Comparison of ENCODE assay signal across 20 cellular contexts in the genomic region with DNA sequence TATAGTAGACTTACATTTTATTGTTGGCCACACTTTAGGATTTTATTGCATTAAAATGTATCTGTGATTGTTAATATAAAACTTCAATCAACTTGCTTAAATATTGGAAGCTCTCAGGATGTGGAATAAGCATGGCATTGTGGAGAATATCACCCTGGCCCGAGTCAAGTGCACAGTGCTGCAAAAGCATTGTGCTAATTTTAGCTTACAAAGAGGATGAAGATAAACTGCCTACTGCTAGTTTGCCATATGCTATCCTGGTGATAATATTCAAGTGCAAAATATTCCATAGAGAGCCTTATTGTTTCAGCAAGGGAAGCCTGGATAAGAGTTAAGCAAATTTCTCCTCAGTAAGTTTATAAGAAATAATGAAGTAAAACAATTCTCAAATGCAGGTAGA. TPM values are rescaled to one million over a fixed set of nuclear protein-coding genes. Genes with fewer than 3 reads are reported as not detected.
DNase-seq lines count a peak whose midpoint lies in the region; ATAC-seq and TF ChIP-seq lines count a peak whose summit lies in the region.
"Had no signal": no experiment of that assay in that cellular context is flagged by ENCODE, and none has a peak within 500 bp of the region (broad histone marks: within the 10 kb centered on the region; RNA-seq: fewer than 3 reads in every experiment).

No MANE protein-coding gene starts in this region.

- H3K9ac ChIP-seq in trophoblast cell (ENCODE audit: low read length), result no peak overlapping the region

- peaks cover 0 to 3% of the 10 kb centered on the region in 2 experiments for H3K4me1 ChIP-seq in trophoblast cell (ENCODE audit: control insufficient read depth in 1 of 2, insufficient read depth in 2 of 2, low read length in 2 of 2)
- H3K4me1 ChIP-seq: prostate gland had no signal

- H3K4me2 ChIP-seq in trophoblast cell (ENCODE audit: low read length), result no peak overlapping the region

- ATAC-seq in HG03520 (IDR thresholded peaks at IDR 0.05; ENCODE audit: unreplicated experiment), result no peak
- ATAC-seq: naive thymus-derived CD4-positive, alpha-beta T cell; stimulated activated effector memory CD8-positive, alpha-beta T cell treated with anti-CD3 and anti-CD28 coated beads, Interleukin-12 subunit alpha, Interleukin-12 subunit beta, amount 100 ng/mL, for 72 hours had no signal

- H3K36me3 Mint-ChIP-seq in endothelial cell (ENCODE audit: low read depth, unreplicated experiment) (no peaks in the 10 kb centered on the region), neural crest cell (ENCODE audit: low read depth) (peaks cover 22% of the 10 kb centered on the region)
- H3K36me3 Mint-ChIP-seq: naive thymus-derived CD4-positive, alpha-beta T cell; stimulated activated effector memory CD8-positive, alpha-beta T cell treated with anti-CD3 and anti-CD28 coated beads, Interleukin-12 subunit alpha, Interleukin-12 subunit beta, amount 100 ng/mL, for 72 hours had no signal

- no peak overlapping the region for H2AFZ ChIP-seq in trophoblast cell (ENCODE audit: insufficient read depth, low read length, poor library complexity)

- peak overlapping the region; percentile 57 for H3K27ac Mint-ChIP-seq in endothelial cell (ENCODE audit: unreplicated experiment)
- H3K27ac Mint-ChIP-seq in neural crest cell (ENCODE audit: unreplicated experiment), result no peak overlapping the region
- H3K27ac Mint-ChIP-seq: naive thymus-derived CD4-positive, alpha-beta T cell; stimulated activated effector memory CD8-positive, alpha-beta T cell treated with anti-CD3 and anti-CD28 coated beads, Interleukin-12 subunit alpha, Interleukin-12 subunit beta, amount 100 ng/mL, for 72 hours had no signal

- no peak overlapping the region for H3K14ac ChIP-seq in trophoblast cell (ENCODE audit: low read length)

- no peak overlapping the region for H4K12ac ChIP-seq in trophoblast cell (ENCODE audit: low read depth, low read length)

- no peak overlapping the region for H3K23ac ChIP-seq in trophoblast cell (ENCODE audit: low read length)

- no peaks in the 10 kb centered on the region for H3K27me3 Mint-ChIP-seq in endothelial cell (ENCODE audit: unreplicated experiment)
- no peaks in the 10 kb centered on the region for H3K27me3 Mint-ChIP-seq in neural crest cell (ENCODE audit: low read depth)

- H2AK5ac ChIP-seq in trophoblast cell (ENCODE audit: low read length), result no peak overlapping the region

- H3K4me3 Mint-ChIP-seq in endothelial cell (ENCODE audit: unreplicated experiment) (no peak overlapping the region), neural crest cell (peak overlapping the region; percentile 18)
- H3K4me3 Mint-ChIP-seq: naive thymus-derived CD4-positive, alpha-beta T cell; stimulated activated effector memory CD8-positive, alpha-beta T cell treated with anti-CD3 and anti-CD28 coated beads, Interleukin-12 subunit alpha, Interleukin-12 subunit beta, amount 100 ng/mL, for 72 hours had no signal

- no peaks in the 10 kb centered on the region for H3K27me3 ChIP-seq in trophoblast cell (ENCODE audit: insufficient read depth, low read length)
- H3K27me3 ChIP-seq: spleen, tibial nerve had no signal

- no peak overlapping the region for H4K8ac ChIP-seq in trophoblast cell (ENCODE audit: low read depth, low read length)

- H3K27ac ChIP-seq in trophoblast cell (ENCODE audit: low read depth, low read length), result no peak overlapping the region
- H3K27ac ChIP-seq: epithelial cell of prostate, prostate gland, spleen, tibial nerve had no signal

- TF ChIP-seq CTCF in endothelial cell (IDR thresholded peaks at IDR 0.05; ENCODE audit: unreplicated experiment), result no peak
- TF ChIP-seq CTCF in neural crest cell (conservative IDR thresholded peaks at IDR 0.05), result no peak

- peaks cover 57% of the 10 kb centered on the region for H3K4me1 Mint-ChIP-seq in endothelial cell (ENCODE audit: unreplicated experiment)
- peaks cover 67% of the 10 kb centered on the region for H3K4me1 Mint-ChIP-seq in neural crest cell
- H3K4me1 Mint-ChIP-seq: naive thymus-derived CD4-positive, alpha-beta T cell; stimulated activated effector memory CD8-positive, alpha-beta T cell treated with anti-CD3 and anti-CD28 coated beads, Interleukin-12 subunit alpha, Interleukin-12 subunit beta, amount 100 ng/mL, for 72 hours had no signal

- H3K36me3 ChIP-seq in trophoblast cell (ENCODE audit: control insufficient read depth in 1 of 2, insufficient read depth in 2 of 2, low read length in 2 of 2), result peaks cover 5 to 7% of the 10 kb centered on the region in 2 experiments
- H3K36me3 ChIP-seq: prostate gland, spleen, tibial nerve had no signal

- H3K9me3 Mint-ChIP-seq in endothelial cell (ENCODE audit: unreplicated experiment) (no peaks in the 10 kb centered on the region), neural crest cell (peaks cover 3% of the 10 kb centered on the region)
- H3K9me3 Mint-ChIP-seq: stimulated activated effector memory CD8-positive, alpha-beta T cell treated with anti-CD3 and anti-CD28 coated beads, Interleukin-12 subunit alpha, Interleukin-12 subunit beta, amount 100 ng/mL, for 72 hours had no signal

- H3K9me3 ChIP-seq in trophoblast cell (ENCODE audit: insufficient read depth, low read depth, low read length), result no peaks in the 10 kb centered on the region
- H3K9me3 ChIP-seq: prostate gland, tibial nerve had no signal

- H2BK5ac ChIP-seq in trophoblast cell (ENCODE audit: low read depth, low read length, poor library complexity), result no peak overlapping the region

- H2BK12ac ChIP-seq in trophoblast cell (ENCODE audit: low read length), result no peak overlapping the region

- H3K18ac ChIP-seq in trophoblast cell (ENCODE audit: low read length), result no peak overlapping the region

- no peak overlapping the region for H4K91ac ChIP-seq in trophoblast cell (ENCODE audit: low read depth, low read length)

- DNase-seq in NCI-H1105 treated with DMSO at 0.1 percent for 48 hours (lab: John Stamatoyannopoulos, UW) (peak; percentile 61), NCI-H1105 (lab: John Stamatoyannopoulos, UW) (no peak), NCI-H1694 treated with DMSO at 0.1 percent for 48 hours (lab: John Stamatoyannopoulos, UW) (peak; percentile 64), endothelial cell (ENCODE audit: low spot score) (no peak), neural crest cell (ENCODE audit: low read depth, low spot score) (no peak), middle frontal gyrus (ENCODE audit: extremely low spot score, low spot score) (no peak), trophoblast cell (no peak)
- DNase-seq: activated CD4-positive, alpha-beta T cell treated with anti-CD3 and anti-CD28 coated beads for 1 hour; anterior cingulate cortex; naive thymus-derived CD4-positive, alpha-beta T cell; NCI-H187; NK-92 treated with Interleukin-12 subunit alpha and Interleukin-12 subunit beta, amount 100 ng/mL, for 24 hours; spleen had no signal

- no peak overlapping the region for H3K4me3 ChIP-seq in trophoblast cell (ENCODE audit: low read depth, low read length)
- H3K4me3 ChIP-seq: lung, prostate gland, spleen, tibial nerve had no signal

- H2BK120ac ChIP-seq in trophoblast cell (ENCODE audit: insufficient read depth, low read length, poor library complexity), result no peak overlapping the region

- H3K79me2 ChIP-seq in trophoblast cell (ENCODE audit: control insufficient read depth, insufficient read depth, low read length, poor library complexity), result no peaks in the 10 kb centered on the region

- H3K4ac ChIP-seq in trophoblast cell (ENCODE audit: low read depth, low read length), result no peak overlapping the region

- H3K79me1 ChIP-seq in trophoblast cell (ENCODE audit: low read length), result no peaks in the 10 kb centered on the region

- WGBS in trophoblast cell (ENCODE audit: extremely low coverage, insufficient coverage, insufficient read length), result no CpG with 5 or more reads among the region's 1 CpG

RNA-seq across cellular contexts. Expression of a gene that starts 54.5 kb away (rescaled TPM):
- total RNA-seq in endothelial cell (ENCODE audit: unreplicated experiment) (13.3 TPM), neural crest cell (101 and 107 TPM in 2 replicates)
- polyA plus RNA-seq in trophoblast cell (2013), result 19.4 and 19.9 TPM in 2 replicates
- total RNA-seq: T-helper 2 cell treated with Interferon-gamma antibody and Interleukin-4, amounts not matched to agents 100 ng/mL and 5 ng/mL, for 36 hours had no signal
- polyA plus RNA-seq: naive thymus-derived CD4-positive, alpha-beta T cell had no signal

Comparison
In these comparisons a context has a peak if more than half of its experiments do, and no peak if none do; other contexts are left out.
1. DNase-seq: peak in NCI-H1105 treated with DMSO at 0.1 percent for 48 hours (single experiment) and NCI-H1694 treated with DMSO at 0.1 percent for 48 hours (single experiment); none in NCI-H1105 (single experiment), endothelial cell (single experiment), neural crest cell (single experiment), middle frontal gyrus (single experiment) and trophoblast cell (0 of 2).